In genomic region chr9:33818167-33818831, GRCh38 we compare ENCODE assay signal across 8 cellular contexts.
DNase-seq lines count a peak whose midpoint lies in the region; ATAC-seq and TF ChIP-seq lines count a peak whose summit lies in the region.

No MANE protein-coding gene starts in this region.

- TF ChIP-seq CTCF in 22Rv1 (IDR thresholded peaks at IDR 0.05) (no peak), fibroblast of pulmonary artery (IDR thresholded peaks at IDR 0.05; ENCODE audit: low read length, missing control alignments) (no peak)

- no peaks in the 10 kb centered on the region for H3K27me3 ChIP-seq in neuron (ENCODE audit: insufficient read depth, low read length)

- peak overlapping the region; percentile 90 for H3K4me3 ChIP-seq in fibroblast of pulmonary artery (replicated peaks; ENCODE audit: low read depth, low read length)
- H3K4me3 ChIP-seq in neuron (ENCODE audit: low read length) = peak overlapping the region; percentile 76

- TF ChIP-seq POLR2A in GM19193 (IDR thresholded peaks at IDR 0.05; ENCODE audit: extremely low read depth, insufficient read depth, insufficient read length) = peak; percentile 12

- no peak for ATAC-seq in GM18909 (IDR thresholded peaks at IDR 0.05; ENCODE audit: poor library complexity, unreplicated experiment)

- peak overlapping the region; percentile 97 for H3K27ac ChIP-seq in 22Rv1

- peaks cover 5% of the 10 kb centered on the region for H3K36me3 ChIP-seq in neuron (ENCODE audit: insufficient read depth, low read length)

- H3K4me1 ChIP-seq in neuron (ENCODE audit: insufficient read depth, low read length) = peaks cover 20% of the 10 kb centered on the region

- DNase-seq in SW480 (ENCODE audit: low spot score) (peak; percentile 57), fibroblast of pulmonary artery (ENCODE audit: low read depth) (no peak), iPS-NIHi11 (ENCODE audit: low spot score) (no peak), SKM-1 treated with dmso at 0.1 percent for 144 hours (lab: John Stamatoyannopoulos, UW; ENCODE audit: unreplicated experiment) (no peak)

- H2AFZ ChIP-seq in neuron (ENCODE audit: low read depth, low read length) = no peak overlapping the region

- no peaks in the 10 kb centered on the region for H3K9me3 ChIP-seq in neuron (ENCODE audit: low read length)
